Comparison of ENCODE assay signal across 8 cellular contexts in the genomic region with DNA sequence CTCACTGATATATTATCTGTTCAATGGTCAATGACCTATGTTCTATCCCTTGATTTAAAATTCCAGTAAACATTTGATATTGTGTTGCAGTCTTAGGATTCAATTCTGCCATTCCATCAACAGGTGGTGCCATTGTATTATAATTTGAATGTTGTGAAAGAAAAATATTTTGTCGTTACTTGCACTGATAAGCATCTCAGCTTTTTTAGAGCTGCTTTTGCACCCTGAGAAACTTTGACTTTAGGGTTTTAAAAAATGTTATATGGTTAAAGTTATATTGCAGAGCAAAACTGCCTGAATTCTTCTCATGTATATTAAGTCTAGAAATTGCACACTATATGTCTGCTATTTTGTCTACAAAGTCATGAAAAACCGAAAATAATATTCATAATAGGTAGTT. TPM values are rescaled to one million over a fixed set of nuclear protein-coding genes. Genes with fewer than 3 reads are reported as not detected.
A peak's percentile ranks its signal among the peaks of the same experiment; 100 is the strongest.
DNase-seq lines count a peak whose midpoint lies in the region; ATAC-seq and TF ChIP-seq lines count a peak whose summit lies in the region.

No MANE protein-coding gene starts in this region.

- no peak overlapping the region for H3K27ac ChIP-seq in GM23248
- no peak overlapping the region for H3K27ac ChIP-seq in OCI-LY3 (ENCODE audit: low read length)
- no peak overlapping the region for H3K27ac ChIP-seq in esophagus muscularis mucosa (replicated peaks in 1 of 4)

- intact Hi-C loops in CD14-positive monocyte (cut with micrococcal nuclease) = no loop called here
- intact Hi-C loops in esophagus muscularis mucosa (cut with DNase I) = no loop called here
- intact Hi-C loops in activated CD4-positive, alpha-beta memory T cell treated with anti-CD3 and anti-CD28 coated beads for 36 hours (cut with micrococcal nuclease) = no loop called here

- no peaks in the 10 kb centered on the region for H3K36me3 Mint-ChIP-seq in CD14-positive monocyte
- H3K36me3 Mint-ChIP-seq in activated CD4-positive, alpha-beta memory T cell treated with anti-CD3 and anti-CD28 coated beads for 36 hours = no peaks in the 10 kb centered on the region

- no peaks in the 10 kb centered on the region for H3K79me2 ChIP-seq in GM23248 (ENCODE audit: insufficient read depth)
- H3K79me2 ChIP-seq in OCI-LY3 (ENCODE audit: low read length) = no peaks in the 10 kb centered on the region

- no peak for TF ChIP-seq POLR2A in esophagus muscularis mucosa (IDR thresholded peaks at IDR 0.05; ENCODE audit: low read depth)

- ATAC-seq in GM18519 (IDR thresholded peaks at IDR 0.05; ENCODE audit: low FRiP score, unreplicated experiment) (no peak), HG02588 (IDR thresholded peaks at IDR 0.05; ENCODE audit: unreplicated experiment) (no peak)

- TF ChIP-seq CTCF in CD14-positive monocyte (IDR thresholded peaks at IDR 0.05) (peak; percentile 70), OCI-LY3 (IDR thresholded peaks at IDR 0.05; ENCODE audit: low read depth, low read length) (peak; percentile 58), esophagus muscularis mucosa (IDR thresholded peaks at IDR 0.05) (peak; percentile 38 to 56 (median 39))

- H2AFZ ChIP-seq in GM23248 (no peak overlapping the region), OCI-LY3 (ENCODE audit: low read depth, low read length) (no peak overlapping the region)

- H3K9me3 Mint-ChIP-seq in CD14-positive monocyte = peaks cover 0 to 3% (median 0%) of the 10 kb centered on the region in 7 donors
- H3K9me3 Mint-ChIP-seq in activated CD4-positive, alpha-beta memory T cell treated with anti-CD3 and anti-CD28 coated beads for 36 hours = no peaks in the 10 kb centered on the region

- no peaks in the 10 kb centered on the region for H3F3A ChIP-seq in GM23248 (ENCODE audit: insufficient read depth)

- H3K4me3 ChIP-seq in GM23248 = no peak overlapping the region
- H3K4me3 ChIP-seq in OCI-LY3 (ENCODE audit: low read length) = no peak overlapping the region
- H3K4me3 ChIP-seq in esophagus muscularis mucosa = no peak overlapping the region

- no peaks in the 10 kb centered on the region for H3K4me1 ChIP-seq in GM23248 (ENCODE audit: insufficient read depth)
- no peaks in the 10 kb centered on the region for H3K4me1 ChIP-seq in OCI-LY3 (ENCODE audit: low read length)
- H3K4me1 ChIP-seq in esophagus muscularis mucosa = no peaks in the 10 kb centered on the region

- H3K4me2 ChIP-seq in GM23248 (ENCODE audit: unreplicated experiment) = no peak overlapping the region
- H3K4me2 ChIP-seq in OCI-LY3 (ENCODE audit: low read length) = no peak overlapping the region

- H3K9ac ChIP-seq in GM23248 (no peak overlapping the region), OCI-LY3 (ENCODE audit: low read length) (no peak overlapping the region)

- DNase-seq in CD14-positive monocyte (ENCODE audit: low spot score) (no peak), GM23248 (peak; percentile 57), esophagus muscularis mucosa (ENCODE audit: extremely low spot score) (no peak), renal cortical epithelial cell (ENCODE audit: low read depth) (peak; percentile 49)
- no peak for DNase-seq in activated CD4-positive, alpha-beta memory T cell treated with anti-CD3 and anti-CD28 coated beads for 36 hours

- POLR2A ChIA-PET in activated CD4-positive, alpha-beta memory T cell treated with anti-CD3 and anti-CD28 coated beads for 36 hours (lab: Charles Lee) = no interaction called here

- no peaks in the 10 kb centered on the region for H3K36me3 ChIP-seq in GM23248 (ENCODE audit: low read depth)
- no peaks in the 10 kb centered on the region for H3K36me3 ChIP-seq in OCI-LY3 (replicated peaks; ENCODE audit: low read depth, low read length)
- no peaks in the 10 kb centered on the region for H3K36me3 ChIP-seq in esophagus muscularis mucosa

- CTCF ChIA-PET in activated CD4-positive, alpha-beta memory T cell treated with anti-CD3 and anti-CD28 coated beads for 36 hours (lab: Charles Lee) = interaction anchor here (1.0 to 1.2 kb wide), 4 partner anchors 23 to 905 kb away, joined by 3 to 7 read pairs (median 3); no protein-coding TSS in a partner anchor

- WGBS in GM23248 (ENCODE audit: low coverage in 1 of 2, low lambda C conversion rate in 2 of 2, missing lambda C conversion rate in 2 of 2), 2 experiments = 50 to 54% methylated on average over 2 of the region's 2 CpGs
- WGBS in esophagus muscularis mucosa = 41% methylated on average over 2 of the region's 2 CpGs

- H4K20me1 ChIP-seq in GM23248 (ENCODE audit: insufficient read depth) (no peaks in the 10 kb centered on the region), OCI-LY3 (ENCODE audit: insufficient read depth, low read length) (no peaks in the 10 kb centered on the region)

- H3K4me1 Mint-ChIP-seq in CD14-positive monocyte = peaks cover 10% of the 10 kb centered on the region
- H3K4me1 Mint-ChIP-seq in activated CD4-positive, alpha-beta memory T cell treated with anti-CD3 and anti-CD28 coated beads for 36 hours (ENCODE audit: low read depth) = no peaks in the 10 kb centered on the region

- H3K27me3 ChIP-seq in GM23248 (replicated peaks; ENCODE audit: insufficient read depth) (peaks cover 41% of the 10 kb centered on the region), OCI-LY3 (ENCODE audit: low read depth, low read length) (peaks cover 8% of the 10 kb centered on the region; the same call in 1 of the 2 replicates), esophagus muscularis mucosa (peaks cover 0 to 22% (median 0%) of the 10 kb centered on the region in 4 donors)

- H3K27ac Mint-ChIP-seq in CD14-positive monocyte = no peak overlapping the region
- H3K27ac Mint-ChIP-seq in activated CD4-positive, alpha-beta memory T cell treated with anti-CD3 and anti-CD28 coated beads for 36 hours = no peak overlapping the region

- H3K4me3 Mint-ChIP-seq in CD14-positive monocyte = no peak overlapping the region
- H3K4me3 Mint-ChIP-seq in activated CD4-positive, alpha-beta memory T cell treated with anti-CD3 and anti-CD28 coated beads for 36 hours = no peak overlapping the region

- H3K9me3 ChIP-seq in GM23248 (ENCODE audit: low read depth) (no peaks in the 10 kb centered on the region), OCI-LY3 (ENCODE audit: insufficient read depth, low read length) (no peaks in the 10 kb centered on the region), esophagus muscularis mucosa (no peaks in the 10 kb centered on the region)

- H3K27me3 Mint-ChIP-seq in CD14-positive monocyte (ENCODE audit: low read depth in 3 of 3) = peaks cover 1 to 29% (median 11%) of the 10 kb centered on the region in 3 donors
- H3K27me3 Mint-ChIP-seq in activated CD4-positive, alpha-beta memory T cell treated with anti-CD3 and anti-CD28 coated beads for 36 hours = peaks cover 45% of the 10 kb centered on the region

- H3K9me2 ChIP-seq in GM23248 (ENCODE audit: insufficient read depth) = no peaks in the 10 kb centered on the region

- no peak for TF ChIP-seq EP300 in esophagus muscularis mucosa (IDR thresholded peaks at IDR 0.05)

- in situ Hi-C loops in GM23248 (cut with MboI) = loop anchor here (25.0 kb wide), 2 partner anchors 908 to 1383 kb away; no protein-coding TSS in a partner anchor

RNA-seq across cellular contexts. Expression of a gene that starts 18.8 kb away (rescaled TPM):
- polyA plus RNA-seq in CD14-positive monocyte (1 to 10 TPM; 2.4 to 4.4 TPM), GM23248 (2016; fragmentation: Nextera tagmentation; extraction: Ambion mirVana) (35.7 and 37.2 TPM in 2 replicates)
- 38.2 and 43.1 TPM in 2 replicates for total RNA-seq in GM23248 (2014; rRNA removed; shearing (Covaris generic))
- total RNA-seq in esophagus muscularis mucosa (10 to 100 TPM; 23.8 to 34.3 (median 28.4) TPM), renal cortical epithelial cell (34.6 and 37.2 TPM in 2 replicates)
- total RNA-seq in activated CD4-positive, alpha-beta memory T cell treated with anti-CD3 and anti-CD28 coated beads for 36 hours = 10 to 100 TPM; 15.3 to 16.7 TPM

Comparison
In these comparisons a context has a peak if more than half of its experiments do, and no peak if none do; other contexts are left out.
1. DNase-seq: peak in GM23248 (single experiment) and renal cortical epithelial cell (single experiment); none in CD14-positive monocyte (single experiment), esophagus muscularis mucosa (single experiment) and activated CD4-positive, alpha-beta memory T cell treated with anti-CD3 and anti-CD28 coated beads for 36 hours (single experiment).
2. Peak in every context shown above with its lines, with median percentiles within 50 percentile points of each other: CTCF ChIP-seq.